Comparison of ENCODE assay signal across 8 cellular contexts in genomic region chr1:27430903-27431653, GRCh38. TPM values are rescaled to one million over a fixed set of nuclear protein-coding genes. Genes with fewer than 3 reads are reported as not detected.
DNase-seq lines count a peak whose midpoint lies in the region; ATAC-seq lines count a peak whose summit lies in the region.

No MANE protein-coding gene starts in this region.

- ATAC-seq in GM18873 (IDR thresholded peaks at IDR 0.05; ENCODE audit: low FRiP score, unreplicated experiment): no peak

- peak overlapping the region; percentile 63 for H3K27ac ChIP-seq in caudate nucleus (ENCODE audit: low read depth, low read length)

- DNase-seq in Ammon's horn (ENCODE audit: low spot score) (peak; percentile 80), LHCN-M2 (ENCODE audit: low read depth) (peak; percentile 71), caudate nucleus (lab: John Stamatoyannopoulos, UW) (peak in 18 of 61 donors; percentile 8 to 50 (median 20)), midbrain (lab: John Stamatoyannopoulos, UW) (peak; percentile 79), NCI-H1436 (lab: John Stamatoyannopoulos, UW) (no peak), NCI-H146 (lab: John Stamatoyannopoulos, UW) (no peak), T1000 (lab: John Stamatoyannopoulos, UW) (no peak)

RNA-seq across cellular contexts. Expression of gene GPR3, which starts 38.7 kb away (rescaled TPM):
- total RNA-seq in LHCN-M2 (2014; rRNA removed): 8.1 and 8.7 TPM in 2 replicates
- polyA plus RNA-seq in LHCN-M2 (2012): 2.3 TPM

RNA-seq across cellular contexts. Expression of gene CD164L2, which starts 47.9 kb away (rescaled TPM):
- total RNA-seq in LHCN-M2 (2014; rRNA removed): not detected in 2 replicates
- polyA plus RNA-seq in LHCN-M2 (2012): not detected

RNA-seq across cellular contexts. Expression of gene FCN3, which starts 56.5 kb away (rescaled TPM):
- total RNA-seq in LHCN-M2 (2014; rRNA removed): not detected in 2 replicates
- 0.18 TPM for polyA plus RNA-seq in LHCN-M2 (2012)

RNA-seq across cellular contexts. Expression of gene WASF2, which starts 58.9 kb away (rescaled TPM):
- 21.2 and 31.0 TPM in 2 replicates for total RNA-seq in LHCN-M2 (2014; rRNA removed)
- 71.6 TPM for polyA plus RNA-seq in LHCN-M2 (2012)

Comparison
In these comparisons a context has a peak if more than half of its experiments do, and no peak if none do; other contexts are left out.
1. DNase-seq: peak in Ammon's horn (single experiment), LHCN-M2 (single experiment) and midbrain (single experiment); none in NCI-H1436 (single experiment), NCI-H146 (single experiment) and T1000 (single experiment).